23 cellular contexts compared by ENCODE assay signal in the genomic region with DNA sequence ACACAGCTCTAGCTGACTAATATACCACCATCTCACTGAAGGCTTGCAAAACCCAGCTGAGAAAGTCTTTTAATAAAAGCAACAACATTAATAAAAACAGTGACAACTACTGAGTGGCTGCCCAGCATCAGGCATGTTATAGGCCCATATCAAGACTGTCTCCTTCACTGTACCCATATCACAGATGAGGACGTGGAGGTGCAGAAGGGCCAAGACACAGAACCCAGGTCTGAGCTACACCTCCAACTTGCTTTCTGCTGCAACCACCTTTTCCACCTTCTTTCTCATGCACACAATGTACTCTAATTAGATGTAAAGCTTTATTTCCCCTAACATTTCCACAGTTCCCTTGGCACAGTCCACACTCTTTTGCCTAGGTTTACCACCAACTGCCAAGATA. TPM values are rescaled to one million over a fixed set of nuclear protein-coding genes. Genes with fewer than 3 reads are reported as not detected.
DNase-seq lines count a peak whose midpoint lies in the region; ATAC-seq, FAIRE-seq and TF ChIP-seq lines count a peak whose summit lies in the region.
"Had no signal": no experiment of that assay in that cellular context is flagged by ENCODE, and none has a peak within 500 bp of the region (broad histone marks: within the 10 kb centered on the region; RNA-seq: fewer than 3 reads in every experiment).

No MANE protein-coding gene starts in this region.

- no peak overlapping the region for H3K14ac ChIP-seq in H9 (ENCODE audit: insufficient read depth, low read length)

- DNase-seq in HepG2 (ENCODE audit: low spot score) (no peak), right lobe of liver (no peak), H9 (no peak), nephron progenitor cell (no peak), immature natural killer cell (no peak), superior temporal gyrus (ENCODE audit: extremely low spot score) (no peak), stomach (no peak)
- no peak for DNase-seq in activated naive CD8-positive, alpha-beta T cell treated with anti-CD3 and anti-CD28 coated beads, Interleukin-2, amount 10 ng/mL, durations not matched to agents 7 days and 5 days
- DNase-seq: Calu3; CD8-positive, alpha-beta memory T cell; GM23248; NCI-H1694; NCI-H2081; NCI-H2171; NCI-H345; NCI-H524; NCI-H774; NK-92 treated with Interleukin-12 subunit alpha and Interleukin-12 subunit beta, amount 100 ng/mL, for 24 hours; SIG-M5 had no signal

- TF ChIP-seq CTCF in HepG2 (CRISPR knock-in tag; IDR thresholded peaks at IDR 0.05) (no peak), right lobe of liver (IDR thresholded peaks at IDR 0.05) (no peak), H9 (conservative IDR thresholded peaks at IDR 0.05) (no peak), nephron progenitor cell (IDR thresholded peaks at IDR 0.05) (no peak), stomach (IDR thresholded peaks at IDR 0.05) (no peak)

- no TSS peak for BruUV-seq in HepG2 (replicated peaks; lab: Mats Ljungman, UMichigan)

- no peak overlapping the region for H2BK12ac ChIP-seq in H9 (ENCODE audit: insufficient read length, low read depth, low read length)

- no peak overlapping the region for H3K4me3 Mint-ChIP-seq in H9
- H3K4me3 Mint-ChIP-seq in activated naive CD8-positive, alpha-beta T cell treated with anti-CD3 and anti-CD28 coated beads, Interleukin-2, amount 10 ng/mL, durations not matched to agents 7 days and 5 days: no peak overlapping the region
- no peak overlapping the region for H3K4me3 Mint-ChIP-seq in nephron progenitor cell
- H3K4me3 Mint-ChIP-seq in immature natural killer cell: peak overlapping the region in 2 of 5 donors; percentile 1 to 7
- H3K4me3 Mint-ChIP-seq: CD8-positive, alpha-beta memory T cell had no signal

- H3K36me3 ChIP-seq in HepG2 (replicated peaks in 1 of 2; ENCODE audit: control insufficient read depth in 1 of 2, insufficient read depth in 2 of 2, low read length in 2 of 2): peaks cover 15 to 31% of the 10 kb centered on the region in 2 experiments; a peak in 4 of 5 replicates
- peaks cover 0 to 34% (median 13%) of the 10 kb centered on the region in 4 donors for H3K36me3 ChIP-seq in right lobe of liver
- peaks cover 40 to 99% (median 96%) of the 10 kb centered on the region in 4 donors for H3K36me3 ChIP-seq in stomach

- no peak for TF ChIP-seq POLR2A in HepG2 (IDR thresholded peaks at IDR 0.05; ENCODE audit: insufficient read depth in 1 of 2, low read depth in 2 of 2, low read length in 2 of 2)
- no peak for TF ChIP-seq POLR2A in right lobe of liver (IDR thresholded peaks at IDR 0.05)
- TF ChIP-seq POLR2A in stomach (IDR thresholded peaks at IDR 0.05): no peak

- H2BK5ac ChIP-seq in H9 (ENCODE audit: insufficient read length, low read length): no peak overlapping the region

- H3K23me2 ChIP-seq in H9 (ENCODE audit: insufficient read length, low read depth, low read length, poor library complexity, severe bottlenecking): no peaks in the 10 kb centered on the region

- H3K56ac ChIP-seq in H9 (ENCODE audit: insufficient read length, low read depth, low read length): no peak overlapping the region

- H4K20me1 ChIP-seq in HepG2 (ENCODE audit: insufficient read depth, low read length) (peaks cover 2% of the 10 kb centered on the region), H9 (ENCODE audit: control insufficient read depth, insufficient read depth, insufficient read length) (no peaks in the 10 kb centered on the region)

- H3T11ph ChIP-seq in H9 (ENCODE audit: low read length): no peak overlapping the region

- H3K79me2 ChIP-seq in HepG2 (ENCODE audit: insufficient read depth, low read length): peaks cover 30% of the 10 kb centered on the region
- peaks cover under 1% of the 10 kb centered on the region; the same call in 1 of the 2 replicates for H3K79me2 ChIP-seq in H9 (ENCODE audit: insufficient read depth, low read length)

- no peak for FAIRE-seq in HepG2 (lab: Jason Lieb, UNC)
- FAIRE-seq: G401.6, GM12892 had no signal

- H3K27ac Mint-ChIP-seq in H9 (peak overlapping the region in 2 of 3 experiments; percentile 15 to 55; a peak in 2 of 7 replicates), nephron progenitor cell (peak overlapping the region; percentile 46), immature natural killer cell (peak overlapping the region in 2 of 6 donors; percentile 6 to 74)
- H3K27ac Mint-ChIP-seq in activated naive CD8-positive, alpha-beta T cell treated with anti-CD3 and anti-CD28 coated beads, Interleukin-2, amount 10 ng/mL, durations not matched to agents 7 days and 5 days: peak overlapping the region; percentile 36

- ATAC-seq in HepG2: no peak
- no peak for ATAC-seq in right lobe of liver
- no peak for ATAC-seq in activated naive CD8-positive, alpha-beta T cell treated with anti-CD3 and anti-CD28 coated beads, Interleukin-2, amount 10 ng/mL, durations not matched to agents 7 days and 5 days (ENCODE audit: low read depth)
- ATAC-seq: Panc1 had no signal

- H3K4me2 ChIP-seq in HepG2 (ENCODE audit: low read depth, low read length) (no peak overlapping the region), H9 (ENCODE audit: insufficient read depth, insufficient read length, low read length) (no peak overlapping the region)

- H2BK15ac ChIP-seq in H9 (ENCODE audit: low read depth, low read length): no peak overlapping the region

- TF ChIP-seq EP300 in HepG2 (IDR thresholded peaks at IDR 0.05; ENCODE audit: low read depth in 2 of 2, low read length in 2 of 2) (no peak), HepG2 (CRISPR knock-in tag; IDR thresholded peaks at IDR 0.05; ENCODE audit: borderline replicate concordance) (no peak), stomach (IDR thresholded peaks at IDR 0.05) (no peak)

- in situ Hi-C loops in HepG2 (cut with HindIII; ENCODE audit: extremely low pct_ligation_motif_present, low pct_unique_long_range_greater_than_20kb): no loop called here

- CTCF ChIA-PET in HepG2 (lab: Yijun Ruan, JAX; ENCODE audit: low intra/inter-chr PET ratio, low total read pairs): no interaction called here

- no peak overlapping the region for H2BK20ac ChIP-seq in H9 (ENCODE audit: low read depth, low read length, poor library complexity, severe bottlenecking)

- H3K36me3 Mint-ChIP-seq in H9 (ENCODE audit: insufficient read depth in 1 of 3, low read depth in 3 of 3): peaks cover 23 to 63% (median 39%) of the 10 kb centered on the region in 3 experiments
- peaks cover 33% of the 10 kb centered on the region for H3K36me3 Mint-ChIP-seq in activated naive CD8-positive, alpha-beta T cell treated with anti-CD3 and anti-CD28 coated beads, Interleukin-2, amount 10 ng/mL, durations not matched to agents 7 days and 5 days
- H3K36me3 Mint-ChIP-seq in nephron progenitor cell (ENCODE audit: low read depth): peaks cover 58% of the 10 kb centered on the region
- H3K36me3 Mint-ChIP-seq in immature natural killer cell: peaks cover 4 to 31% (median 6%) of the 10 kb centered on the region in 3 donors

- no peak overlapping the region for H2AFZ ChIP-seq in HepG2 (ENCODE audit: low read length)
- H2AFZ ChIP-seq in H9 (ENCODE audit: low read length): no peak overlapping the region
- H2AFZ ChIP-seq: GM23248 had no signal

- TF ChIP-seq RAD21 in HepG2 (CRISPR knock-in tag; IDR thresholded peaks at IDR 0.05): no peak

- no peak overlapping the region for H3K23ac ChIP-seq in H9 (ENCODE audit: insufficient read length, low read depth, low read length)

- H3K4me3 ChIP-seq in HepG2 (replicated peaks in 1 of 3; ENCODE audit: insufficient read depth in 1 of 3, low read depth in 2 of 3, low read length in 3 of 3) (no peak overlapping the region), right lobe of liver (no peak overlapping the region), stomach (no peak overlapping the region)
- H3K4me3 ChIP-seq: GM23248, HAP-1 had no signal

- H2AK5ac ChIP-seq in H9 (ENCODE audit: insufficient read length, low read length): no peak overlapping the region

- no peak overlapping the region for H2BK120ac ChIP-seq in H9 (ENCODE audit: low read depth, low read length, poor library complexity, severe bottlenecking)

- intact Hi-C loops in HepG2 (cut with micrococcal nuclease; ENCODE audit: unreplicated experiment) (no loop called here), right lobe of liver (cut with DNase I) (no loop called here), stomach (cut with DNase I; ENCODE audit: low total_unique reads) (no loop called here)

- no peak overlapping the region for H4K91ac ChIP-seq in H9 (ENCODE audit: insufficient read length, low read depth, low read length)

- no peak overlapping the region for H4K8ac ChIP-seq in H9 (replicated peaks; ENCODE audit: insufficient read length, low read depth, low read length)

- 90% methylated on average over 1 of the region's 1 CpG for WGBS in HepG2 (ENCODE audit: low lambda C conversion rate)
- 100% methylated on average over 1 of the region's 1 CpG for WGBS in right lobe of liver (ENCODE audit: insufficient coverage, low coverage, low lambda C conversion rate, missing lambda C conversion rate)
- no CpG with 5 or more reads among the region's 1 CpG for WGBS in H9 (ENCODE audit: extremely low coverage, insufficient read length, low lambda C conversion rate)
- WGBS in stomach, 5 donors: 93 to 100% (median 98%) methylated on average over 1 of the region's 1 CpG

- H3K27ac ChIP-seq in HepG2 (ENCODE audit: extremely low read length, insufficient read depth, low read length) (no peak overlapping the region), right lobe of liver (no peak overlapping the region), H9 (ENCODE audit: insufficient read length, low read depth, low read length) (no peak overlapping the region), stomach (no peak overlapping the region)
- H3K27ac ChIP-seq: GM23248 had no signal

- peaks cover 13% of the 10 kb centered on the region for H3K79me1 ChIP-seq in H9 (ENCODE audit: insufficient read depth, low read depth, low read length, poor library complexity, severe bottlenecking)

- H3K4me1 ChIP-seq in HepG2 (ENCODE audit: insufficient read depth, low read length): peaks cover 9% of the 10 kb centered on the region
- no peaks in the 10 kb centered on the region for H3K4me1 ChIP-seq in right lobe of liver
- no peaks in the 10 kb centered on the region for H3K4me1 ChIP-seq in H9 (ENCODE audit: insufficient read depth, low read length)
- peaks cover 0 to 16% (median 0%) of the 10 kb centered on the region in 4 donors for H3K4me1 ChIP-seq in stomach
- H3K4me1 ChIP-seq: HAP-1 had no signal

- no peak overlapping the region for H3K18ac ChIP-seq in H9 (ENCODE audit: insufficient read length, low read depth, low read length)

- no peaks in the 10 kb centered on the region for H3K27me3 Mint-ChIP-seq in H9 (ENCODE audit: low read depth)
- H3K27me3 Mint-ChIP-seq in activated naive CD8-positive, alpha-beta T cell treated with anti-CD3 and anti-CD28 coated beads, Interleukin-2, amount 10 ng/mL, durations not matched to agents 7 days and 5 days: no peaks in the 10 kb centered on the region
- no peaks in the 10 kb centered on the region for H3K27me3 Mint-ChIP-seq in nephron progenitor cell (ENCODE audit: low read depth, poor library complexity)
- H3K27me3 Mint-ChIP-seq in immature natural killer cell (ENCODE audit: low read depth in 3 of 3): no peaks in the 10 kb centered on the region
- H3K27me3 Mint-ChIP-seq: CD8-positive, alpha-beta memory T cell had no signal

- POLR2A ChIA-PET in HepG2 (lab: Yijun Ruan, JAX): interaction anchor here (1.1 to 1.5 kb wide), 2 partner anchors 22 to 66 kb away, joined by 4 to 6 read pairs; a partner anchor contains a TSS
- POLR2A ChIA-PET in activated naive CD8-positive, alpha-beta T cell treated with anti-CD3 and anti-CD28 coated beads, Interleukin-2, amount 10 ng/mL, durations not matched to agents 7 days and 5 days (lab: Charles Lee): interaction anchor here (0.6 to 2.2 kb wide), 7 partner anchors 9 to 767 kb away, joined by 3 to 19 read pairs (median 3); a partner anchor contains a TSS

- H3K9me3 Mint-ChIP-seq in H9 (no peaks in the 10 kb centered on the region), nephron progenitor cell (no peaks in the 10 kb centered on the region), immature natural killer cell (no peaks in the 10 kb centered on the region)
- H3K9me3 Mint-ChIP-seq in activated naive CD8-positive, alpha-beta T cell treated with anti-CD3 and anti-CD28 coated beads, Interleukin-2, amount 10 ng/mL, durations not matched to agents 7 days and 5 days: no peaks in the 10 kb centered on the region
- H3K9me3 Mint-ChIP-seq: CD8-positive, alpha-beta memory T cell had no signal

- H3K9ac ChIP-seq in HepG2 (ENCODE audit: insufficient read depth, low read depth, low read length) (no peak overlapping the region), H9 (ENCODE audit: extremely low read depth, insufficient read length, low read length) (no peak overlapping the region)
- H3K9ac ChIP-seq: GM23248 had no signal

- H3K4me1 Mint-ChIP-seq in H9 (no peaks in the 10 kb centered on the region), nephron progenitor cell (peaks cover 11% of the 10 kb centered on the region), immature natural killer cell (peaks cover 30 to 58% of the 10 kb centered on the region in 2 donors)
- peaks cover 5% of the 10 kb centered on the region for H3K4me1 Mint-ChIP-seq in activated naive CD8-positive, alpha-beta T cell treated with anti-CD3 and anti-CD28 coated beads, Interleukin-2, amount 10 ng/mL, durations not matched to agents 7 days and 5 days

- H3K9me3 ChIP-seq in HepG2 (ENCODE audit: low read length) (no peaks in the 10 kb centered on the region), right lobe of liver (no peaks in the 10 kb centered on the region), H9 (ENCODE audit: control insufficient read depth, low read depth, low read length) (no peaks in the 10 kb centered on the region), stomach (no peaks in the 10 kb centered on the region)
- H3K9me3 ChIP-seq: HAP-1 had no signal

- H4K5ac ChIP-seq in H9 (ENCODE audit: insufficient read length, low read depth, low read length): no peak overlapping the region

- H3K4ac ChIP-seq in H9 (ENCODE audit: low read depth, low read length): no peak overlapping the region

- H3K27me3 ChIP-seq in HepG2 (ENCODE audit: control insufficient read depth in 1 of 2, insufficient read depth in 2 of 2, low read length in 2 of 2) (no peaks in the 10 kb centered on the region), right lobe of liver (no peaks in the 10 kb centered on the region), H9 (ENCODE audit: insufficient read depth, low read length) (no peaks in the 10 kb centered on the region), stomach (no peaks in the 10 kb centered on the region)

RNA-seq across cellular contexts. Expression of a gene that starts 10.7 kb away (rescaled TPM):
- 3.3 and 3.8 TPM in 2 replicates for total RNA-seq in HepG2 (2016; rRNA removed; fragmentation: Illumina TruSeq; extraction: Trizol)
- total RNA-seq in HepG2 (2016; cell fraction: cytosol; rRNA removed; fragmentation: Illumina TruSeq; extraction: Trizol; ENCODE audit: low read depth): 0.88 and 1.1 TPM in 2 replicates
- total RNA-seq in HepG2 (2016; cell fraction: insoluble cytoplasmic fraction; rRNA removed; fragmentation: Illumina TruSeq; extraction: Trizol): 2.3 and 2.9 TPM in 2 replicates
- 2.2 and 2.5 TPM in 2 replicates for total RNA-seq in HepG2 (2016; cell fraction: membrane; rRNA removed; fragmentation: Illumina TruSeq; extraction: Trizol)
- 4.4 and 6.8 TPM in 2 replicates for total RNA-seq in HepG2 (2016; cell fraction: nucleus; rRNA removed; fragmentation: Illumina TruSeq; extraction: Trizol)
- polyA plus RNA-seq in HepG2 (2011; rRNA removed): 3.3 and 3.5 TPM in 2 replicates
- 2.7 and 3.7 TPM in 2 replicates for polyA plus RNA-seq in HepG2 (2011; cell fraction: cytosol; rRNA removed)
- 4.2 and 6.4 TPM in 2 replicates for polyA plus RNA-seq in HepG2 (2011; cell fraction: nucleus; rRNA removed)
- polyA plus RNA-seq in HepG2 (2012): 3.0 and 3.2 TPM in 2 replicates
- 0.35 and 0.40 TPM in 2 replicates for polyA plus RNA-seq in HepG2 (2016; cell fraction: cytosol; fragmentation: Illumina TruSeq; extraction: Trizol; ENCODE audit: low read depth)
- polyA plus RNA-seq in HepG2 (2016; cell fraction: insoluble cytoplasmic fraction; fragmentation: Illumina TruSeq; extraction: Trizol; ENCODE audit: low read depth): 3.6 and 5.3 TPM in 2 replicates
- polyA plus RNA-seq in HepG2 (2016; cell fraction: membrane; fragmentation: Illumina TruSeq; extraction: Trizol; ENCODE audit: low read depth): 1.6 and 1.7 TPM in 2 replicates
- polyA plus RNA-seq in HepG2 (2016; cell fraction: nucleus; fragmentation: Illumina TruSeq; extraction: Trizol; ENCODE audit: insufficient read depth, low read depth): 6.4 and 8.6 TPM in 2 replicates
- 12.3 and 16.1 TPM in 2 replicates for polyA minus RNA-seq in HepG2 (2011; rRNA and poly(A)+ RNA removed; ENCODE audit: low replicate concordance)
- polyA minus RNA-seq in HepG2 (2011; cell fraction: cytosol; rRNA and poly(A)+ RNA removed): 4.7 and 5.5 TPM in 2 replicates
- 14.0 and 19.3 TPM in 2 replicates for polyA minus RNA-seq in HepG2 (2011; cell fraction: nucleus; rRNA and poly(A)+ RNA removed)
- 1 to 10 TPM; 3.4 to 5.4 (median 4.4) TPM for total RNA-seq in right lobe of liver
- 11.4 and 13.0 TPM in 2 replicates for total RNA-seq in H9 (2021)
- 10 to 100 TPM; 16.4 to 21.2 TPM for total RNA-seq in activated naive CD8-positive, alpha-beta T cell treated with anti-CD3 and anti-CD28 coated beads, Interleukin-2, amount 10 ng/mL, durations not matched to agents 7 days and 5 days
- polyA plus RNA-seq in immature natural killer cell: 1 to 10 TPM; 1.2 to 5.3 (median 2.0) TPM
- 10 to 100 TPM in 2 of 5 donors, 1 to 10 TPM in 2, under 1 TPM in 1; 0.58 to 41.7 (median 6.2) TPM for total RNA-seq in stomach
- 1 to 10 TPM; 2.9 to 4.8 (median 3.8) TPM for polyA plus RNA-seq in stomach

RNA-seq across cellular contexts. Expression of a gene that starts 21.3 kb away (rescaled TPM):
- total RNA-seq in HepG2 (2016; rRNA removed; fragmentation: Illumina TruSeq; extraction: Trizol) (67.4 and 74.9 TPM in 2 replicates), right lobe of liver (10 to 100 TPM; 34.7 to 76.5 (median 41.2) TPM), H9 (2021) (74.2 and 77.6 TPM in 2 replicates), stomach (100 to 1,000 TPM in 2 of 5 donors, 10 to 100 TPM in 3; 35.9 to 224 (median 93.4) TPM)
- 22.7 and 23.8 TPM in 2 replicates for total RNA-seq in HepG2 (2016; cell fraction: cytosol; rRNA removed; fragmentation: Illumina TruSeq; extraction: Trizol; ENCODE audit: low read depth)
- total RNA-seq in HepG2 (2016; cell fraction: insoluble cytoplasmic fraction; rRNA removed; fragmentation: Illumina TruSeq; extraction: Trizol): 70.2 and 82.6 TPM in 2 replicates
- 40.7 and 44.7 TPM in 2 replicates for total RNA-seq in HepG2 (2016; cell fraction: membrane; rRNA removed; fragmentation: Illumina TruSeq; extraction: Trizol)
- 59.0 and 59.2 TPM in 2 replicates for total RNA-seq in HepG2 (2016; cell fraction: nucleus; rRNA removed; fragmentation: Illumina TruSeq; extraction: Trizol)
- polyA plus RNA-seq in HepG2 (2011; rRNA removed) (54.7 and 55.7 TPM in 2 replicates), immature natural killer cell (10 to 100 TPM; 66.3 to 82.2 (median 67.7) TPM), stomach (100 to 1,000 TPM in 1 of 3 donors, 10 to 100 TPM in 2; 78.3 to 106 (median 83.0) TPM)
- 48.4 and 57.9 TPM in 2 replicates for polyA plus RNA-seq in HepG2 (2011; cell fraction: cytosol; rRNA removed)
- 29.8 and 32.8 TPM in 2 replicates for polyA plus RNA-seq in HepG2 (2011; cell fraction: nucleus; rRNA removed)
- 35.2 and 40.9 TPM in 2 replicates for polyA plus RNA-seq in HepG2 (2012)
- 23.3 and 26.2 TPM in 2 replicates for polyA plus RNA-seq in HepG2 (2016; cell fraction: cytosol; fragmentation: Illumina TruSeq; extraction: Trizol; ENCODE audit: low read depth)
- polyA plus RNA-seq in HepG2 (2016; cell fraction: insoluble cytoplasmic fraction; fragmentation: Illumina TruSeq; extraction: Trizol; ENCODE audit: low read depth): 69.8 and 76.9 TPM in 2 replicates
- 35.1 and 42.6 TPM in 2 replicates for polyA plus RNA-seq in HepG2 (2016; cell fraction: membrane; fragmentation: Illumina TruSeq; extraction: Trizol; ENCODE audit: low read depth)
- 93.6 and 97.3 TPM in 2 replicates for polyA plus RNA-seq in HepG2 (2016; cell fraction: nucleus; fragmentation: Illumina TruSeq; extraction: Trizol; ENCODE audit: insufficient read depth, low read depth)
- 48.4 and 75.2 TPM in 2 replicates for polyA minus RNA-seq in HepG2 (2011; rRNA and poly(A)+ RNA removed; ENCODE audit: low replicate concordance)
- 21.3 and 23.3 TPM in 2 replicates for polyA minus RNA-seq in HepG2 (2011; cell fraction: cytosol; rRNA and poly(A)+ RNA removed)
- polyA minus RNA-seq in HepG2 (2011; cell fraction: nucleus; rRNA and poly(A)+ RNA removed): 58.6 and 66.2 TPM in 2 replicates
- 10 to 100 TPM; 63.6 to 68.8 TPM for total RNA-seq in activated naive CD8-positive, alpha-beta T cell treated with anti-CD3 and anti-CD28 coated beads, Interleukin-2, amount 10 ng/mL, durations not matched to agents 7 days and 5 days

RNA-seq across cellular contexts. Expression of a gene that starts 22.3 kb away (rescaled TPM):
- total RNA-seq in HepG2 (2016; rRNA removed; fragmentation: Illumina TruSeq; extraction: Trizol): 1.7 and 4.8 TPM in 2 replicates
- total RNA-seq in HepG2 (2016; cell fraction: cytosol; rRNA removed; fragmentation: Illumina TruSeq; extraction: Trizol; ENCODE audit: low read depth): 13.4 and 14.4 TPM in 2 replicates
- 1.0 and 3.2 TPM in 2 replicates for total RNA-seq in HepG2 (2016; cell fraction: insoluble cytoplasmic fraction; rRNA removed; fragmentation: Illumina TruSeq; extraction: Trizol)
- total RNA-seq in HepG2 (2016; cell fraction: membrane; rRNA removed; fragmentation: Illumina TruSeq; extraction: Trizol): 5.8 and 6.7 TPM in 2 replicates
- 2.9 and 3.9 TPM in 2 replicates for total RNA-seq in HepG2 (2016; cell fraction: nucleus; rRNA removed; fragmentation: Illumina TruSeq; extraction: Trizol)
- polyA plus RNA-seq in HepG2 (2011; rRNA removed): 6.8 and 7.7 TPM in 2 replicates
- 5.6 and 7.1 TPM in 2 replicates for polyA plus RNA-seq in HepG2 (2011; cell fraction: cytosol; rRNA removed)
- polyA plus RNA-seq in HepG2 (2011; cell fraction: nucleus; rRNA removed): 3.8 and 5.7 TPM in 2 replicates
- polyA plus RNA-seq in HepG2 (2012): 3.0 and 6.9 TPM in 2 replicates
- polyA plus RNA-seq in HepG2 (2016; cell fraction: cytosol; fragmentation: Illumina TruSeq; extraction: Trizol; ENCODE audit: low read depth): 4.3 and 4.4 TPM in 2 replicates
- polyA plus RNA-seq in HepG2 (2016; cell fraction: insoluble cytoplasmic fraction; fragmentation: Illumina TruSeq; extraction: Trizol; ENCODE audit: low read depth): 2.5 and 2.6 TPM in 2 replicates
- 5.6 and 5.9 TPM in 2 replicates for polyA plus RNA-seq in HepG2 (2016; cell fraction: membrane; fragmentation: Illumina TruSeq; extraction: Trizol; ENCODE audit: low read depth)
- polyA plus RNA-seq in HepG2 (2016; cell fraction: nucleus; fragmentation: Illumina TruSeq; extraction: Trizol; ENCODE audit: insufficient read depth, low read depth): 5.2 TPM in 2 replicates
- 30.6 and 58.3 TPM in 2 replicates for polyA minus RNA-seq in HepG2 (2011; rRNA and poly(A)+ RNA removed; ENCODE audit: low replicate concordance)
- polyA minus RNA-seq in HepG2 (2011; cell fraction: cytosol; rRNA and poly(A)+ RNA removed): 2.2 and 6.2 TPM in 2 replicates
- 4.1 and 7.3 TPM in 2 replicates for polyA minus RNA-seq in HepG2 (2011; cell fraction: nucleus; rRNA and poly(A)+ RNA removed)
- total RNA-seq in right lobe of liver: 1 to 10 TPM; 2.7 to 8.3 (median 5.3) TPM
- 7.4 and 8.3 TPM in 2 replicates for total RNA-seq in H9 (2021)
- total RNA-seq in activated naive CD8-positive, alpha-beta T cell treated with anti-CD3 and anti-CD28 coated beads, Interleukin-2, amount 10 ng/mL, durations not matched to agents 7 days and 5 days: 1 to 10 TPM in 1 of 2 experiments, under 1 TPM in 1; 0.51 to 1.6 TPM
- 1 to 10 TPM in 2 of 3 donors, under 1 TPM in 1; 0.78 to 3.2 (median 1.5) TPM for polyA plus RNA-seq in immature natural killer cell
- total RNA-seq in stomach: 10 to 100 TPM in 2 of 5 donors, 1 to 10 TPM in 2, under 1 TPM in 1; 0.58 to 69.4 (median 8.9) TPM
- 10 to 100 TPM in 1 of 3 donors, 1 to 10 TPM in 2; 5.2 to 13.6 (median 6.3) TPM for polyA plus RNA-seq in stomach
- polyA plus RNA-seq: CD8-positive, alpha-beta memory T cell had no signal
